In genomic region chr20:32820698-32821378, GRCh38 we compare ENCODE assay signal across 1 cellular context.
TF ChIP-seq lines count a peak whose summit lies in the region.

No MANE protein-coding gene starts in this region.

TF ChIP-seq in K562, 482 proteins besides CTCF, POLR2A, EP300 and RAD21 (continued from another document):
- TF ChIP-seq ESRRA (IDR thresholded peaks at IDR 0.05; ENCODE audit: borderline replicate concordance, low read depth) (no peak), PRPF4 (IDR thresholded peaks at IDR 0.05; ENCODE audit: insufficient read depth, low read depth, low read length, poor library complexity, severe bottlenecking) (no peak), SUPT5H (IDR thresholded peaks at IDR 0.05) (no peak), ZFP36 (IDR thresholded peaks at IDR 0.05; ENCODE audit: low read depth, low read length, partially characterized antibody) (no peak), TEAD1 (CRISPR knock-in tag; IDR thresholded peaks at IDR 0.05) (peak in 1 of 2 experiments; percentile 47; a peak in 1 of 4 replicates), FOXK1 (CRISPR knock-in tag; IDR thresholded peaks at IDR 0.05; ENCODE audit: borderline replicate concordance) (no peak), SNAPC5 (CRISPR knock-in tag; IDR thresholded peaks at IDR 0.05) (no peak), ZBTB5 (IDR thresholded peaks at IDR 0.05) (no peak), POLR2G (IDR thresholded peaks at IDR 0.05; ENCODE audit: low read depth, low read length) (no peak), TFAM (CRISPR knock-in tag; conservative IDR thresholded peaks at IDR 0.05) (no peak), TFAP4 (CRISPR knock-in tag; IDR thresholded peaks at IDR 0.05; ENCODE audit: borderline replicate concordance) (peak; percentile 28; the same call in 1 of the 2 replicates), MYC (IDR thresholded peaks at IDR 0.05; ENCODE audit: low read depth, low read length) (no peak), MYC (CRISPR knock-in tag; IDR thresholded peaks at IDR 0.05; ENCODE audit: borderline replicate concordance, low read depth) (no peak), KLF13 (tag; IDR thresholded peaks at IDR 0.05; ENCODE audit: borderline replicate concordance, low read depth) (no peak), BCL6 (CRISPR knock-in tag; IDR thresholded peaks at IDR 0.05) (no peak), BRD9 (IDR thresholded peaks at IDR 0.05; ENCODE audit: low read depth, partially characterized antibody) (no peak), U2AF2 (optimal IDR thresholded peaks at IDR 0.05; ENCODE audit: low read depth, low read length) (no peak), RAD51 (IDR thresholded peaks at IDR 0.05; ENCODE audit: borderline replicate concordance, low read depth) (no peak), TCF15 (CRISPR knock-in tag; IDR thresholded peaks at IDR 0.05) (no peak), CHD1 (IDR thresholded peaks at IDR 0.05; ENCODE audit: low read length) (peak; percentile 6), RERE (CRISPR knock-in tag; IDR thresholded peaks at IDR 0.05; ENCODE audit: borderline replicate concordance) (0 out of 2 replicates have a peak, but pooled peaks have one; percentile 32), MEIS2 (IDR thresholded peaks at IDR 0.05; ENCODE audit: partially characterized antibody) (no peak), IRF2 (CRISPR knock-in tag; IDR thresholded peaks at IDR 0.05) (no peak), ARHGAP35 (IDR thresholded peaks at IDR 0.05; ENCODE audit: partially characterized antibody) (no peak), NR3C1 (CRISPR knock-in tag; IDR thresholded peaks at IDR 0.05) (no peak), BCLAF1 (IDR thresholded peaks at IDR 0.05; ENCODE audit: borderline replicate concordance in 1 of 2, control insufficient read depth in 1 of 2, low read depth in 2 of 2, low read length in 1 of 2) (no peak), ARID4B (CRISPR knock-in tag; IDR thresholded peaks at IDR 0.05) (peak; percentile 1; the same call in 1 of the 2 replicates), ZNF785 (CRISPR knock-in tag; IDR thresholded peaks at IDR 0.05) (no peak), XRCC4 (IDR thresholded peaks at IDR 0.05; ENCODE audit: extremely low read depth, insufficient read depth, insufficient read length) (no peak), XRCC5 (IDR thresholded peaks at IDR 0.05; ENCODE audit: low read depth, low read length) (no peak), KAT7 (CRISPR knock-in tag; IDR thresholded peaks at IDR 0.05; ENCODE audit: borderline replicate concordance) (0 out of 2 replicates have a peak, but pooled peaks have one; percentile 44), ZNF699 (CRISPR knock-in tag; IDR thresholded peaks at IDR 0.05; ENCODE audit: insufficient replicate concordance) (no peak), ZNF24 (IDR thresholded peaks at IDR 0.05) (no peak), NFRKB (IDR thresholded peaks at IDR 0.05; ENCODE audit: low read depth) (no peak), ZZZ3 (IDR thresholded peaks at IDR 0.05) (no peak), HBP1 (CRISPR knock-in tag; IDR thresholded peaks at IDR 0.05) (no peak), SRF (CRISPR knock-in tag; IDR thresholded peaks at IDR 0.05) (no peak), MLLT1 (IDR thresholded peaks at IDR 0.05) (0 out of 4 replicates have a peak, but pooled peaks of 1 of the 2 experiments have one; percentile 21), ZNF347 (CRISPR knock-in tag; IDR thresholded peaks at IDR 0.05; ENCODE audit: low read depth) (no peak), SIX5 (IDR thresholded peaks at IDR 0.05; ENCODE audit: borderline replicate concordance in 1 of 2, insufficient read depth in 1 of 2, low read depth in 1 of 2, low read length in 2 of 2) (no peak)
